In genomic region chr11:43410394-43410793, GRCh38 we compare ENCODE assay signal across 11 cellular contexts.
"Had no signal": no experiment of that assay in that cellular context is flagged by ENCODE, and none has a peak within 500 bp of the region (broad histone marks: within the 10 kb centered on the region; RNA-seq: fewer than 3 reads in every experiment).

No MANE protein-coding gene starts in this region.

- H3K27ac ChIP-seq: heart right ventricle had no signal

- ATAC-seq: activated CD4-positive, CD25-positive, alpha-beta regulatory T cell treated with anti-CD3 and anti-CD28 coated beads, Interleukin-2, amount 50 U/mL, for 24 hours; stimulated activated naive CD8-positive, alpha-beta T cell treated with anti-CD3 and anti-CD28 coated beads, Interleukin-15, Interleukin-2, amounts not matched to agents 100 U/mL and 50 U/mL, for 24 hours had no signal

- H3K4me3 ChIP-seq: heart right ventricle had no signal

- DNase-seq: activated CD4-positive, alpha-beta T cell treated with anti-CD3 and anti-CD28 coated beads, Interleukin-2, amount 50 U/mL, for 4 hours; activated effector memory CD4-positive, alpha-beta T cell treated with anti-CD3 and anti-CD28 coated beads, Interleukin-2, amount 50 U/mL, for 16 hours; activated T-cell treated with anti-CD3 and anti-CD28 coated beads, Interleukin-2, amount 50 U/mL, for 24 hours; foreskin melanocyte; heart right ventricle; islet precursor cell; stimulated activated CD4-positive, alpha-beta T cell treated with anti-CD3 and anti-CD28 coated beads, Interleukin-4, amount 100 ng/mL, for 1 hour; stimulated activated CD8-positive, alpha-beta memory T cell treated with anti-CD3 and anti-CD28 coated beads, Interleukin-4, amount 100 ng/mL, for 48 hours; stimulated activated naive CD8-positive, alpha-beta T cell treated with anti-CD3 and anti-CD28 coated beads, Interleukin-15, Interleukin-2, amounts not matched to agents 100 U/mL and 50 U/mL, for 24 hours; SW 1271 had no signal

- H3K9me3 ChIP-seq: heart right ventricle had no signal

- H3K27me3 ChIP-seq: heart right ventricle had no signal

- H3K4me1 ChIP-seq: heart right ventricle had no signal
